19 cellular contexts compared by ENCODE assay signal in genomic region chr20:46346770-46347169, GRCh38. TPM values are rescaled to one million over a fixed set of nuclear protein-coding genes. Genes with fewer than 3 reads are reported as not detected.
DNase-seq lines count a peak whose midpoint lies in the region; ATAC-seq and TF ChIP-seq lines count a peak whose summit lies in the region.
"Had no signal": no experiment of that assay in that cellular context is flagged by ENCODE, and none has a peak within 500 bp of the region (broad histone marks: within the 10 kb centered on the region; RNA-seq: fewer than 3 reads in every experiment).

No MANE protein-coding gene starts in this region.

- peaks cover 5% of the 10 kb centered on the region for H3F3A ChIP-seq in neural cell (ENCODE audit: insufficient read depth, low read length, poor library complexity, severe bottlenecking)

- 79 to 80% methylated on average over 8 of the region's 8 CpGs for WGBS in heart right ventricle, 2 donors

- peaks cover 5% of the 10 kb centered on the region for H3K36me3 Mint-ChIP-seq in activated naive CD4-positive, alpha-beta T cell treated with anti-CD3 and anti-CD28 coated beads, Interleukin-2, amount 50 U/mL, for 24 hours
- H3K36me3 Mint-ChIP-seq in Calu3 (ENCODE audit: insufficient read depth, unreplicated experiment), result peaks cover 47% of the 10 kb centered on the region
- H3K36me3 Mint-ChIP-seq in T-helper 17 cell (ENCODE audit: low read depth), result no peaks in the 10 kb centered on the region

- H3K9ac ChIP-seq in neural cell (ENCODE audit: low read length), result peak overlapping the region; percentile 61
- H3K9ac ChIP-seq: BLaER1 treated with 17β-estradiol and CSF1 and Interleukin-3, amounts not matched to agents 10 nM and 100 nM; GM23248 had no signal

- H3K4me1 ChIP-seq in heart right ventricle, result peaks cover 3 to 33% (median 19%) of the 10 kb centered on the region in 9 donors

- no peaks in the 10 kb centered on the region for H3K9me3 Mint-ChIP-seq in activated naive CD4-positive, alpha-beta T cell treated with anti-CD3 and anti-CD28 coated beads, Interleukin-2, amount 50 U/mL, for 24 hours
- H3K9me3 Mint-ChIP-seq in Calu3 (ENCODE audit: low read depth, unreplicated experiment), result no peaks in the 10 kb centered on the region
- H3K9me3 Mint-ChIP-seq: CD4-positive, CD25-positive, alpha-beta regulatory T cell; H9 had no signal

- BruUV-seq in Calu3 (replicated peaks; lab: Mats Ljungman, UMichigan), result TSS peak; percentile 8

- H3K4me2 ChIP-seq in neural cell (ENCODE audit: low read length), result no peak overlapping the region

- CTCF ChIA-PET in Calu3 (lab: Charles Lee), result interaction anchor here (0.7 kb wide), 2 partner anchors 76 to 173 kb away, joined by 4 to 7 read pairs; no protein-coding TSS in a partner anchor

- intact Hi-C loops in Calu3 (cut with micrococcal nuclease; ENCODE audit: unreplicated experiment), result no loop called here
- intact Hi-C loops in heart right ventricle (cut with DNase I), result loop anchor here in 4 of 10 donors (5.0 to 10.0 kb wide), 3 partner anchors 209 to 332 kb away; no protein-coding TSS in a partner anchor

- no peaks in the 10 kb centered on the region for H3K9me3 ChIP-seq in T-helper 17 cell (ENCODE audit: control insufficient read depth, low read length, poor library complexity, severe bottlenecking)
- no peaks in the 10 kb centered on the region for H3K9me3 ChIP-seq in neural cell (ENCODE audit: low read length)
- H3K9me3 ChIP-seq in heart right ventricle, result no peaks in the 10 kb centered on the region
- H3K9me3 ChIP-seq: BLaER1 treated with 17β-estradiol and CSF1 and Interleukin-3, amounts not matched to agents 10 nM and 100 nM had no signal

- no peak for TF ChIP-seq EP300 in neural cell (conservative IDR thresholded peaks at IDR 0.05; ENCODE audit: poor library complexity, severe bottlenecking)

- no peak overlapping the region for H2AFZ ChIP-seq in neural cell (ENCODE audit: low read depth, low read length)
- H2AFZ ChIP-seq: GM23248 had no signal

- H3K27me3 ChIP-seq in neural cell (ENCODE audit: insufficient read depth, low read depth, low read length) (no peaks in the 10 kb centered on the region), heart right ventricle (peaks cover 0 to 25% (median 19%) of the 10 kb centered on the region in 7 donors)

- no peak for TF ChIP-seq CTCF in Calu3 (IDR thresholded peaks at IDR 0.05; ENCODE audit: unreplicated experiment)
- no peak for TF ChIP-seq CTCF in neural cell (IDR thresholded peaks at IDR 0.05; ENCODE audit: poor library complexity, severe bottlenecking)
- TF ChIP-seq CTCF in heart right ventricle (IDR thresholded peaks at IDR 0.05), result no peak

- H3K27me3 Mint-ChIP-seq in activated naive CD4-positive, alpha-beta T cell treated with anti-CD3 and anti-CD28 coated beads, Interleukin-2, amount 50 U/mL, for 24 hours, result no peaks in the 10 kb centered on the region
- peaks cover 38% of the 10 kb centered on the region for H3K27me3 Mint-ChIP-seq in Calu3 (ENCODE audit: unreplicated experiment)
- peaks cover 7% of the 10 kb centered on the region for H3K27me3 Mint-ChIP-seq in T-helper 17 cell

- H3K4me1 Mint-ChIP-seq in activated naive CD4-positive, alpha-beta T cell treated with anti-CD3 and anti-CD28 coated beads, Interleukin-2, amount 50 U/mL, for 24 hours, result peaks cover 39% of the 10 kb centered on the region
- peaks cover 13% of the 10 kb centered on the region for H3K4me1 Mint-ChIP-seq in Calu3 (ENCODE audit: low read depth, unreplicated experiment)
- peaks cover 23% of the 10 kb centered on the region for H3K4me1 Mint-ChIP-seq in T-helper 17 cell

- no peaks in the 10 kb centered on the region for H3K79me2 ChIP-seq in neural cell (replicated peaks; ENCODE audit: insufficient read depth, low read length)

- no peak overlapping the region for H3K4me3 Mint-ChIP-seq in activated naive CD4-positive, alpha-beta T cell treated with anti-CD3 and anti-CD28 coated beads, Interleukin-2, amount 50 U/mL, for 24 hours
- H3K4me3 Mint-ChIP-seq in Calu3 (ENCODE audit: low read depth, unreplicated experiment) (no peak overlapping the region), T-helper 17 cell (no peak overlapping the region)
- H3K4me3 Mint-ChIP-seq: CD4-positive, CD25-positive, alpha-beta regulatory T cell; H9 had no signal

- H3K4me3 ChIP-seq in neural cell (ENCODE audit: low read length) (peak overlapping the region; percentile 62), heart right ventricle (no peak overlapping the region)
- H3K4me3 ChIP-seq: BLaER1 treated with 17β-estradiol and CSF1 and Interleukin-3, amounts not matched to agents 10 nM and 100 nM; GM23248 had no signal

- H3K27ac ChIP-seq in neural cell (ENCODE audit: low read length), result peak overlapping the region; percentile 88
- H3K27ac ChIP-seq in heart right ventricle, result no peak overlapping the region
- H3K27ac ChIP-seq: BLaER1 treated with 17β-estradiol and CSF1 and Interleukin-3, amounts not matched to agents 10 nM and 100 nM; GM23248; HL-60 had no signal

- H4K20me1 ChIP-seq in neural cell (ENCODE audit: insufficient read depth), result no peaks in the 10 kb centered on the region

- no peaks in the 10 kb centered on the region for H3K9me2 ChIP-seq in neural cell (ENCODE audit: insufficient read depth, low read length)

- H3K36me3 ChIP-seq in neural cell (ENCODE audit: insufficient read depth, low read length), result no peaks in the 10 kb centered on the region
- H3K36me3 ChIP-seq in heart right ventricle, result peaks cover 0 to 39% (median 12%) of the 10 kb centered on the region in 9 donors

- peak; percentile 40 for ATAC-seq in T-helper 17 cell
- ATAC-seq in heart right ventricle, result no peak
- ATAC-seq in HG03342 (IDR thresholded peaks at IDR 0.05; ENCODE audit: unreplicated experiment), result no peak

- DNase-seq in activated naive CD4-positive, alpha-beta T cell treated with anti-CD3 and anti-CD28 coated beads, Interleukin-2, amount 50 U/mL, for 16 hours, result no peak
- DNase-seq in Calu3 (no peak), T-helper 17 cell (no peak), heart right ventricle (no peak), GDM1 (lab: John Stamatoyannopoulos, UW) (no peak)
- DNase-seq: 8988T; AML-193; CD4-positive, CD25-positive, alpha-beta regulatory T cell; DND-41; GF-D8; GM23248; H9; IMR-90; KG1 had no signal

- H3K27ac Mint-ChIP-seq in activated naive CD4-positive, alpha-beta T cell treated with anti-CD3 and anti-CD28 coated beads, Interleukin-2, amount 50 U/mL, for 24 hours, result peak overlapping the region; percentile 41
- H3K27ac Mint-ChIP-seq in Calu3 (ENCODE audit: unreplicated experiment), result no peak overlapping the region
- H3K27ac Mint-ChIP-seq in T-helper 17 cell, result peak overlapping the region; percentile 32
- H3K27ac Mint-ChIP-seq: CD4-positive, CD25-positive, alpha-beta regulatory T cell; H9 had no signal

- no peak for TF ChIP-seq RAD21 in neural cell (conservative IDR thresholded peaks at IDR 0.05)

TF ChIP-seq in neural cell, 6 proteins besides CTCF, POLR2A, EP300 and RAD21:
- no peak for TF ChIP-seq POLR2AphosphoS5 (IDR thresholded peaks at IDR 0.05)
- no peak for TF ChIP-seq MXI1 (conservative IDR thresholded peaks at IDR 0.05; ENCODE audit: poor library complexity, severe bottlenecking)
- no peak for TF ChIP-seq SMC3 (conservative IDR thresholded peaks at IDR 0.05; ENCODE audit: poor library complexity)
- no peak for TF ChIP-seq TAF1 (IDR thresholded peaks at IDR 0.05; ENCODE audit: low read depth)
- no peak for TF ChIP-seq EZH2 (IDR thresholded peaks at IDR 0.05; ENCODE audit: borderline replicate concordance, insufficient read depth, low read length, poor library complexity, severe bottlenecking)
- no peak for TF ChIP-seq REST (IDR thresholded peaks at IDR 0.05; ENCODE audit: borderline replicate concordance)

RNA-seq across cellular contexts. Expression of gene CDH22, which starts 38.5 kb away (rescaled TPM):
- not detected in 2 replicates for total RNA-seq in Calu3 (2022)
- total RNA-seq in T-helper 17 cell, result not detected
- 2.1 and 2.5 TPM in 2 replicates for polyA plus RNA-seq in neural cell
- 4.3 and 4.9 TPM in 2 replicates for polyA minus RNA-seq in neural cell
- total RNA-seq in heart right ventricle, result 10 to 100 TPM in 1 of 10 donors, 1 to 10 TPM in 2, under 1 TPM in 7; 0.16 to 11.0 (median 0.64) TPM
- polyA plus RNA-seq in heart right ventricle, result 1 to 10 TPM in 1 of 2 donors, under 1 TPM in 1; 0.04 to 1.0 TPM
- total RNA-seq: CD4-positive, CD25-positive, alpha-beta regulatory T cell; GM23248; H9; IMR-90 had no signal
- polyA plus RNA-seq: CD4-positive, CD25-positive, alpha-beta regulatory T cell; GM23248; IMR-90 had no signal

RNA-seq across cellular contexts. Expression of gene ELMO2, which starts 59.6 kb away (rescaled TPM):
- total RNA-seq in Calu3 (2022), result 42.2 and 51.6 TPM in 2 replicates
- 100 to 1,000 TPM; 104 to 107 TPM for total RNA-seq in T-helper 17 cell
- polyA plus RNA-seq in neural cell, result 72.0 and 79.9 TPM in 2 replicates
- 107 and 122 TPM in 2 replicates for polyA minus RNA-seq in neural cell
- total RNA-seq in heart right ventricle, result 10 to 100 TPM; 23.6 to 46.0 (median 28.9) TPM
- polyA plus RNA-seq in heart right ventricle, result 10 to 100 TPM; 17.2 to 20.2 TPM
